ENCODE assay signal across 25 cellular contexts in the genomic region with DNA sequence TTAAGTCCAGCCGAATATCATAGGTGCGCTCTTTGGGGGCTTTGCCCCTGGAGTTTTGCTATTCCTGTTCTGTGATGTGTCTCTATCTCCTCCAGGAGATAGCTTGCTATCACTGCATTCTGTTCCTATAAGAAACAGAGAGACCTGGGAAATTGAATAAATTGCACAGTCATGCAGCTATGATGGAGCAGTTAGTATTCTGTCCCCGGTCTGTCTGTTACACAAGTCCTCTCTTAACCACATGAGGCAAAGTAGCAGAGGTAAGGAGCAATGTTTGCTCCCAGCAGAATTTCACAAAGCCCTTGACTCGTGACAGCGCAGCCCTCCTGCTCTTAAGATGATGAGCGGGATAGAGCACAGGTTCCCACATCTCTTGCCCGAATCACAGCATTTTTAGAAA.
"Had no signal": no experiment of that assay in that cellular context is flagged by ENCODE, and none has a peak within 500 bp of the region (broad histone marks: within the 10 kb centered on the region; RNA-seq: fewer than 3 reads in every experiment).

No MANE protein-coding gene starts in this region.

- H3K9me3 ChIP-seq: right atrium auricular region had no signal

- H3K27ac ChIP-seq: parathyroid adenoma, right atrium auricular region, tibial nerve had no signal

- ATAC-seq: activated CD4-positive, alpha-beta T cell treated with anti-CD3 and anti-CD28 coated beads for 36 hours; activated CD8-positive, alpha-beta T cell treated with anti-CD3 and anti-CD28 coated beads, Interleukin-2, amount 10 ng/mL, durations not matched to agents 7 days and 5 days; activated naive CD8-positive, alpha-beta T cell treated with anti-CD3 and anti-CD28 coated beads, Interleukin-2, amount 50 U/mL, for 24 hours; activated T-cell treated with anti-CD3 and anti-CD28 coated beads, Interleukin-2, amount 50 U/mL, for 4 hours; esophagus mucosa; left colon had no signal

- H3K27me3 ChIP-seq: right atrium auricular region, tibial nerve had no signal

- H3K4me3 ChIP-seq: right atrium auricular region, tibial nerve had no signal

- H3K36me3 ChIP-seq: right atrium auricular region, tibial nerve had no signal

- DNase-seq: activated CD4-positive, alpha-beta T cell treated with anti-CD3 and anti-CD28 coated beads for 36 hours; activated CD4-positive, CD25-positive, alpha-beta regulatory T cell; activated CD8-positive, alpha-beta T cell treated with anti-CD3 and anti-CD28 coated beads, Interleukin-2, amount 10 ng/mL, durations not matched to agents 7 days and 5 days; activated naive CD8-positive, alpha-beta T cell treated with anti-CD3 and anti-CD28 coated beads, Interleukin-2, amount 50 U/mL, for 24 hours; activated T-cell treated with anti-CD3 and anti-CD28 coated beads, Interleukin-2, amount 50 U/mL, for 4 hours; amygdala; central memory CD4-positive, alpha-beta T cell; foreskin fibroblast; head of caudate nucleus; hypothalamus; immature natural killer cell; kidney; left colon; mammary epithelial cell; naive B cell; nephron progenitor cell; occipital lobe; stimulated activated CD4-positive, alpha-beta T cell treated with anti-CD3 and anti-CD28 coated beads, Interleukin-2, amount 100 ng/mL, for 48 hours; stimulated activated naive CD4-positive, alpha-beta T cell treated with Interleukin-2 at 50 U/mL for 16 hours; T-helper 1 cell had no signal

- H3K4me1 ChIP-seq: parathyroid adenoma, right atrium auricular region, tibial nerve had no signal

- FAIRE-seq: endothelial cell of umbilical vein, kidney had no signal
